14 cellular contexts compared by ENCODE assay signal in the genomic region with DNA sequence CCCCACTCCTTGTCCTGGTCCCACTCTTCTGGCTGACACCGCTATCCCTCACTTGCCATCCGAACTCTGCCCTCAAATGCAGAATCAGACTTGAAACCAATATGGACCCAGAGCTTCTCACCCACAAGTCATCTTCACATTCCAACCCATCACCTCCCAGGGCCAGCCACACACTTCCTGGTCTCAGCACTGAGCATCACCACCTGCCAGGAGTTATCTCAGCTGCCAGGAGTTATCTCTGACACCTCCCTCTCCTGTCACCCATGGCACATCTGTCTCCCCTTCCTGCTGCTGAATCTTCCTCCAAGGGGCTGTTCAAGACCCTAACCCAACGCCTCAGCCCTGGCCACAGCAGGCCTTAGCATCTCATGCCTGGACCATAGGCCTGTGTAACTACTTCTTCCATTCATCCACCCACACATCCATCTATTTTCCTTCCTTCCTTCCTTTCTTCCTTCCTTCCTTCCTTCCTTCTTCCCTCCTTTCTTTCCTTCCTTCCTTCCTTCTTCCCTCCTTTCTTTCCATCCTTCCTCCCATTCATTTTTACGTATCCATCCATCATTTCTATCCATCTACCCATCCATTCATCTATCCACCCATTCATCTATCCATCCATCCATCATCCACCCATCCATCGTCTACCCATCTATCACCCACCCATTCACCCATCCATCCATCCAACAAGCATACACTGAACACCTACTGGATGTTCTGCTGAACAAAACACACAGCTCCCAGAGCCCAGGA.
DNase-seq lines count a peak whose midpoint lies in the region; ATAC-seq, FAIRE-seq and TF ChIP-seq lines count a peak whose summit lies in the region.
"Had no signal": no experiment of that assay in that cellular context is flagged by ENCODE, and none has a peak within 500 bp of the region (broad histone marks: within the 10 kb centered on the region; RNA-seq: fewer than 3 reads in every experiment).

No MANE protein-coding gene starts in this region.

- CTCF ChIA-PET in HepG2 (lab: Yijun Ruan, JAX; ENCODE audit: low intra/inter-chr PET ratio, low total read pairs): no interaction called here
- CTCF ChIA-PET in activated CD4-positive, alpha-beta memory T cell treated with anti-CD3 and anti-CD28 coated beads for 36 hours (lab: Charles Lee): no interaction called here

- H3K27me3 Mint-ChIP-seq in T-helper 17 cell: no peaks in the 10 kb centered on the region
- peaks cover 2% of the 10 kb centered on the region for H3K27me3 Mint-ChIP-seq in glutamatergic neuron (ENCODE audit: unreplicated experiment)
- H3K27me3 Mint-ChIP-seq in activated CD4-positive, alpha-beta memory T cell treated with anti-CD3 and anti-CD28 coated beads for 36 hours: no peaks in the 10 kb centered on the region
- H3K27me3 Mint-ChIP-seq: B cell; CD4-positive, alpha-beta T cell had no signal

- H3K36me3 ChIP-seq in HepG2 (replicated peaks in 1 of 2; ENCODE audit: control insufficient read depth in 1 of 2, insufficient read depth in 2 of 2, low read length in 2 of 2): no peaks in the 10 kb centered on the region
- H3K36me3 ChIP-seq in right lobe of liver: no peaks in the 10 kb centered on the region

- BruUV-seq in HepG2 (replicated peaks; lab: Mats Ljungman, UMichigan): no TSS peak

- peaks cover 6 to 40% of the 10 kb centered on the region in 2 experiments; a peak in 4 of 5 replicates for H3K27me3 ChIP-seq in HepG2 (ENCODE audit: control insufficient read depth in 1 of 2, insufficient read depth in 2 of 2, low read length in 2 of 2)
- no peaks in the 10 kb centered on the region for H3K27me3 ChIP-seq in right lobe of liver

- no peaks in the 10 kb centered on the region for H3K9me3 ChIP-seq in HepG2 (ENCODE audit: low read length)
- no peaks in the 10 kb centered on the region for H3K9me3 ChIP-seq in right lobe of liver
- H3K9me3 ChIP-seq in T-helper 17 cell (ENCODE audit: control insufficient read depth, low read length, poor library complexity, severe bottlenecking): no peaks in the 10 kb centered on the region

- H4K20me1 ChIP-seq in HepG2 (ENCODE audit: insufficient read depth, low read length): no peaks in the 10 kb centered on the region

- in situ Hi-C loops in HepG2 (cut with HindIII; ENCODE audit: extremely low pct_ligation_motif_present, low pct_unique_long_range_greater_than_20kb): no loop called here

- H3K4me1 ChIP-seq in HepG2 (ENCODE audit: insufficient read depth, low read length) (no peaks in the 10 kb centered on the region), right lobe of liver (no peaks in the 10 kb centered on the region)

- H3K27ac ChIP-seq in HepG2 (ENCODE audit: extremely low read length, insufficient read depth, low read length): no peak overlapping the region
- no peak overlapping the region for H3K27ac ChIP-seq in right lobe of liver

- peaks cover 2% of the 10 kb centered on the region for H3K9me3 Mint-ChIP-seq in glutamatergic neuron (ENCODE audit: unreplicated experiment)
- no peaks in the 10 kb centered on the region for H3K9me3 Mint-ChIP-seq in activated CD4-positive, alpha-beta memory T cell treated with anti-CD3 and anti-CD28 coated beads for 36 hours
- H3K9me3 Mint-ChIP-seq: CD4-positive, alpha-beta T cell had no signal

- H3K4me1 Mint-ChIP-seq in T-helper 17 cell (peaks cover 4% of the 10 kb centered on the region), glutamatergic neuron (ENCODE audit: low read depth, unreplicated experiment) (no peaks in the 10 kb centered on the region)
- no peaks in the 10 kb centered on the region for H3K4me1 Mint-ChIP-seq in activated CD4-positive, alpha-beta memory T cell treated with anti-CD3 and anti-CD28 coated beads for 36 hours (ENCODE audit: low read depth)
- H3K4me1 Mint-ChIP-seq: B cell had no signal

- no peak overlapping the region for H3K4me2 ChIP-seq in HepG2 (ENCODE audit: low read depth, low read length)

- TF ChIP-seq POLR2A in HepG2 (IDR thresholded peaks at IDR 0.05; ENCODE audit: insufficient read depth in 1 of 2, low read depth in 2 of 2, low read length in 2 of 2): no peak
- TF ChIP-seq POLR2A in right lobe of liver (IDR thresholded peaks at IDR 0.05): no peak

- DNase-seq in HepG2 (ENCODE audit: low spot score) (no peak), right lobe of liver (no peak), T-helper 17 cell (no peak), glutamatergic neuron (no peak), NCI-H524 treated with DMSO at 0.1 percent for 48 hours (lab: John Stamatoyannopoulos, UW) (no peak), activated T-cell treated with anti-CD3 and anti-CD28 coated beads for 4 hours (no peak)
- no peak for DNase-seq in activated CD4-positive, alpha-beta memory T cell treated with anti-CD3 and anti-CD28 coated beads for 36 hours
- DNase-seq: C1 segment of cervical spinal cord; Calu3; CD4-positive, alpha-beta T cell; DMS 273 treated with DMSO at 0.1 percent for 48 hours had no signal

- H3K9ac ChIP-seq in HepG2 (ENCODE audit: insufficient read depth, low read depth, low read length): no peak overlapping the region

- intact Hi-C loops in HepG2 (cut with micrococcal nuclease; ENCODE audit: unreplicated experiment): no loop called here
- intact Hi-C loops in right lobe of liver (cut with DNase I): no loop called here
- intact Hi-C loops in activated CD4-positive, alpha-beta memory T cell treated with anti-CD3 and anti-CD28 coated beads for 36 hours (cut with micrococcal nuclease): no loop called here

- WGBS in HepG2 (ENCODE audit: low lambda C conversion rate): 18% methylated on average over 5 of the region's 5 CpGs
- WGBS in right lobe of liver (ENCODE audit: insufficient coverage, low coverage, low lambda C conversion rate, missing lambda C conversion rate): 54% methylated on average over 5 of the region's 5 CpGs

- no peaks in the 10 kb centered on the region for H3K36me3 Mint-ChIP-seq in T-helper 17 cell (ENCODE audit: low read depth)
- H3K36me3 Mint-ChIP-seq in glutamatergic neuron (ENCODE audit: unreplicated experiment): peaks cover 3% of the 10 kb centered on the region
- H3K36me3 Mint-ChIP-seq in activated CD4-positive, alpha-beta memory T cell treated with anti-CD3 and anti-CD28 coated beads for 36 hours: no peaks in the 10 kb centered on the region

- POLR2A ChIA-PET in HepG2 (lab: Yijun Ruan, JAX): no interaction called here
- POLR2A ChIA-PET in activated CD4-positive, alpha-beta memory T cell treated with anti-CD3 and anti-CD28 coated beads for 36 hours (lab: Charles Lee): no interaction called here

- H3K27ac Mint-ChIP-seq in T-helper 17 cell (no peak overlapping the region), glutamatergic neuron (ENCODE audit: unreplicated experiment) (peak overlapping the region; percentile 41)
- no peak overlapping the region for H3K27ac Mint-ChIP-seq in activated CD4-positive, alpha-beta memory T cell treated with anti-CD3 and anti-CD28 coated beads for 36 hours
- H3K27ac Mint-ChIP-seq: B cell; CD4-positive, alpha-beta T cell had no signal

- TF ChIP-seq EP300 in HepG2 (IDR thresholded peaks at IDR 0.05; ENCODE audit: low read depth in 2 of 2, low read length in 2 of 2) (no peak), HepG2 (CRISPR knock-in tag; IDR thresholded peaks at IDR 0.05; ENCODE audit: borderline replicate concordance) (no peak)

- H3K79me2 ChIP-seq in HepG2 (ENCODE audit: insufficient read depth, low read length): no peaks in the 10 kb centered on the region

- TF ChIP-seq RAD21 in HepG2 (CRISPR knock-in tag; IDR thresholded peaks at IDR 0.05): no peak

- H3K4me3 Mint-ChIP-seq in T-helper 17 cell (peak overlapping the region; percentile 2), glutamatergic neuron (ENCODE audit: unreplicated experiment) (no peak overlapping the region)
- no peak overlapping the region for H3K4me3 Mint-ChIP-seq in activated CD4-positive, alpha-beta memory T cell treated with anti-CD3 and anti-CD28 coated beads for 36 hours
- H3K4me3 Mint-ChIP-seq: B cell; CD4-positive, alpha-beta T cell had no signal

- no peak overlapping the region for H2AFZ ChIP-seq in HepG2 (ENCODE audit: low read length)

- H3K4me3 ChIP-seq in HepG2 (replicated peaks in 1 of 3; ENCODE audit: insufficient read depth in 1 of 3, low read depth in 2 of 3, low read length in 3 of 3) (no peak overlapping the region), right lobe of liver (no peak overlapping the region)

- ATAC-seq in HepG2 (no peak), right lobe of liver (no peak), T-helper 17 cell (no peak)

- no peak for FAIRE-seq in HepG2 (lab: Jason Lieb, UNC)
- FAIRE-seq: A204.1, H54 had no signal

- TF ChIP-seq CTCF in HepG2 (CRISPR knock-in tag; IDR thresholded peaks at IDR 0.05) (no peak), right lobe of liver (IDR thresholded peaks at IDR 0.05) (no peak), glutamatergic neuron (IDR thresholded peaks at IDR 0.05; ENCODE audit: partially characterized antibody, unreplicated experiment) (no peak)

TF ChIP-seq in HepG2, 621 proteins besides CTCF, POLR2A, EP300 and RAD21 (continues in another document):
- TF ChIP-seq NBN (conservative IDR thresholded peaks at IDR 0.05): 0 out of 2 replicates have a peak, but pooled peaks have one; percentile 30
- TF ChIP-seq ZNF33A (CRISPR knock-in tag; IDR thresholded peaks at IDR 0.05; ENCODE audit: borderline replicate concordance): no peak
- TF ChIP-seq IKZF1 (IDR thresholded peaks at IDR 0.05): peak; percentile 99
- TF ChIP-seq SOX6 (IDR thresholded peaks at IDR 0.05): peak; percentile 85; the same call in 1 of the 2 replicates
- TF ChIP-seq SOX6 (CRISPR knock-in tag; IDR thresholded peaks at IDR 0.05): no peak
- no peak for TF ChIP-seq FOXK1 (CRISPR knock-in tag; IDR thresholded peaks at IDR 0.05; ENCODE audit: borderline replicate concordance, low read depth)
